Comparison of ENCODE assay signal across 1 cellular context in the genomic region with DNA sequence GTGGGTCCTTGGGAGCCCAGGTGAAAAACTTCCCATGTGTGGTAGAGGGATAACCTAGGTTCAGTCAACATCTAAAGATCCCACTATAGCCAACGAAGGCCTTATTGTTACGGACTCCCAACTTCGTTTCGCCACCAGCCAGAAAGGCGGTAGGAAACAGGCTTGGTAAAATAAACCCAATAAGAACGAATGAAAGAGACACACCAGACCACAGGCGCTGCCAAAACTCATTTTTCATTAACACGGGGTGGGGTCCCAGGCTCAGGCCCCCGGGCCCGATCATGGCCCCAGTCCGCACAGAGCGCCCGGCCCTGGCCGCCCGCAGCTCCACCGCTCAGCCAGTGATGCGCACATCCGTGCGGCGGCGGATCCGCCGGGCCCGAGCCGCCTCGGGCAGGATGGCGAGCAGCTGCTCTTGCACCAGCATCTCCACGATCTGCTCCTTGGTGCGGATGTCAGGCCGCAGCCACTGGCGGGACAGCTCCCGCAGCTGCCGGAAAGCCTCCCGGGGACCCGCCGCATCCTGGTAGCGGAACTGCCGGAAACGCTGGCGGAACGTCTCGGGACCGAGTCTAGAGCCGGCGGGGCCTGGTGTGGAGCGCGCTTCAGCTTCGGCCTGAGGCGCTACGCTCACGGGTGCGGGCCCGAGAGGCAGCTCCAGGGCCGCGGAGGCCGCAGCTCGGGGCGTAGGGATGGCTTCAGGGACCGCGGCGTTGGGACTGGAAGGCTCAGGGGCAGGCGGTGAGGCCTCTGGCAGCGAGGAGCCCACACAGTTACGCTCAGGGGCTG.
TF ChIP-seq lines count a peak whose summit lies in the region.

No MANE protein-coding gene starts in this region.

TF ChIP-seq in HepG2, 621 proteins besides CTCF, POLR2A, EP300 and RAD21 (continued from another document and continues in another):
- no peak for TF ChIP-seq ZBED4 (CRISPR knock-in tag; IDR thresholded peaks at IDR 0.05; ENCODE audit: borderline replicate concordance)
- 0 out of 2 replicates have a peak, but pooled peaks have one; percentile 8 for TF ChIP-seq TBX3 (IDR thresholded peaks at IDR 0.05; ENCODE audit: borderline replicate concordance)
- TF ChIP-seq, protein P1, sequence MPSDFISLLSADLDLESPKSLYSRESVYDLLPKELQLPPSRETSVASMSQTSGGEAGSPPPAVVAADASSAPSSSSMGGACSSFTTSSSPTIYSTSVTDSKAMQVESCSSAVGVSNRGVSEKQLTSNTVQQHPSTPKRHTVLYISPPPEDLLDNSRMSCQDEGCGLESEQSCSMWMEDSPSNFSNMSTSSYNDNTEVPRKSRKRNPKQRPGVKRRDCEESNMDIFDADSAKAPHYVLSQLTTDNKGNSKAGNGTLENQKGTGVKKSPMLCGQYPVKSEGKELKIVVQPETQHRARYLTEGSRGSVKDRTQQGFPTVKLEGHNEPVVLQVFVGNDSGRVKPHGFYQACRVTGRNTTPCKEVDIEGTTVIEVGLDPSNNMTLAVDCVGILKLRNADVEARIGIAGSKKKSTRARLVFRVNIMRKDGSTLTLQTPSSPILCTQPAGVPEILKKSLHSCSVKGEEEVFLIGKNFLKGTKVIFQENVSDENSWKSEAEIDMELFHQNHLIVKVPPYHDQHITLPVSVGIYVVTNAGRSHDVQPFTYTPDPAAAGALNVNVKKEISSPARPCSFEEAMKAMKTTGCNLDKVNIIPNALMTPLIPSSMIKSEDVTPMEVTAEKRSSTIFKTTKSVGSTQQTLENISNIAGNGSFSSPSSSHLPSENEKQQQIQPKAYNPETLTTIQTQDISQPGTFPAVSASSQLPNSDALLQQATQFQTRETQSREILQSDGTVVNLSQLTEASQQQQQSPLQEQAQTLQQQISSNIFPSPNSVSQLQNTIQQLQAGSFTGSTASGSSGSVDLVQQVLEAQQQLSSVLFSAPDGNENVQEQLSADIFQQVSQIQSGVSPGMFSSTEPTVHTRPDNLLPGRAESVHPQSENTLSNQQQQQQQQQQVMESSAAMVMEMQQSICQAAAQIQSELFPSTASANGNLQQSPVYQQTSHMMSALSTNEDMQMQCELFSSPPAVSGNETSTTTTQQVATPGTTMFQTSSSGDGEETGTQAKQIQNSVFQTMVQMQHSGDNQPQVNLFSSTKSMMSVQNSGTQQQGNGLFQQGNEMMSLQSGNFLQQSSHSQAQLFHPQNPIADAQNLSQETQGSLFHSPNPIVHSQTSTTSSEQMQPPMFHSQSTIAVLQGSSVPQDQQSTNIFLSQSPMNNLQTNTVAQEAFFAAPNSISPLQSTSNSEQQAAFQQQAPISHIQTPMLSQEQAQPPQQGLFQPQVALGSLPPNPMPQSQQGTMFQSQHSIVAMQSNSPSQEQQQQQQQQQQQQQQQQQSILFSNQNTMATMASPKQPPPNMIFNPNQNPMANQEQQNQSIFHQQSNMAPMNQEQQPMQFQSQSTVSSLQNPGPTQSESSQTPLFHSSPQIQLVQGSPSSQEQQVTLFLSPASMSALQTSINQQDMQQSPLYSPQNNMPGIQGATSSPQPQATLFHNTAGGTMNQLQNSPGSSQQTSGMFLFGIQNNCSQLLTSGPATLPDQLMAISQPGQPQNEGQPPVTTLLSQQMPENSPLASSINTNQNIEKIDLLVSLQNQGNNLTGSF (CRISPR knock-in tag; IDR thresholded peaks at IDR 0.05) = peak; percentile 52; the same call in 1 of the 2 replicates
- no peak for TF ChIP-seq USF2 (IDR thresholded peaks at IDR 0.05; ENCODE audit: low read depth, low read length)
- TF ChIP-seq USF2 (CRISPR knock-in tag; IDR thresholded peaks at IDR 0.05; ENCODE audit: borderline replicate concordance) = no peak
- TF ChIP-seq MYNN (CRISPR knock-in tag; IDR thresholded peaks at IDR 0.05; ENCODE audit: low read depth) = no peak
- TF ChIP-seq HMG20A (CRISPR knock-in tag; IDR thresholded peaks at IDR 0.05; ENCODE audit: borderline replicate concordance) = no peak
- no peak for TF ChIP-seq CAMTA2 (CRISPR knock-in tag; IDR thresholded peaks at IDR 0.05; ENCODE audit: borderline replicate concordance)
- 0 out of 2 replicates have a peak, but pooled peaks have one; percentile 87 for TF ChIP-seq ZC3H4 (CRISPR knock-in tag; IDR thresholded peaks at IDR 0.05; ENCODE audit: borderline replicate concordance)
- TF ChIP-seq, protein P2, sequence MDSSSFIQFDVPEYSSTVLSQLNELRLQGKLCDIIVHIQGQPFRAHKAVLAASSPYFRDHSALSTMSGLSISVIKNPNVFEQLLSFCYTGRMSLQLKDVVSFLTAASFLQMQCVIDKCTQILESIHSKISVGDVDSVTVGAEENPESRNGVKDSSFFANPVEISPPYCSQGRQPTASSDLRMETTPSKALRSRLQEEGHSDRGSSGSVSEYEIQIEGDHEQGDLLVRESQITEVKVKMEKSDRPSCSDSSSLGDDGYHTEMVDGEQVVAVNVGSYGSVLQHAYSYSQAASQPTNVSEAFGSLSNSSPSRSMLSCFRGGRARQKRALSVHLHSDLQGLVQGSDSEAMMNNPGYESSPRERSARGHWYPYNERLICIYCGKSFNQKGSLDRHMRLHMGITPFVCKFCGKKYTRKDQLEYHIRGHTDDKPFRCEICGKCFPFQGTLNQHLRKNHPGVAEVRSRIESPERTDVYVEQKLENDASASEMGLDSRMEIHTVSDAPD (CRISPR knock-in tag; IDR thresholded peaks at IDR 0.05) = no peak
- no peak for TF ChIP-seq NFRKB (IDR thresholded peaks at IDR 0.05)
- TF ChIP-seq ZC3H13 (CRISPR knock-in tag; IDR thresholded peaks at IDR 0.05) = no peak; the same call in none of the 2 replicates
- peak; percentile 37; the same call in 1 of the 2 replicates for TF ChIP-seq FOSL1 (CRISPR knock-in tag; IDR thresholded peaks at IDR 0.05; ENCODE audit: borderline replicate concordance)
- TF ChIP-seq SMYD3 (CRISPR knock-in tag; IDR thresholded peaks at IDR 0.05) = no peak
- TF ChIP-seq ZNF337 (CRISPR knock-in tag; IDR thresholded peaks at IDR 0.05; ENCODE audit: borderline replicate concordance, low read depth) = no peak
- TF ChIP-seq LCORL (IDR thresholded peaks at IDR 0.05) = peak; percentile 21; the same call in 1 of the 2 replicates
- no peak for TF ChIP-seq LCORL (CRISPR knock-in tag; IDR thresholded peaks at IDR 0.05)
- no peak for TF ChIP-seq TAF1 (CRISPR knock-in tag; IDR thresholded peaks at IDR 0.05)
- no peak for TF ChIP-seq ZNF703 (CRISPR knock-in tag; IDR thresholded peaks at IDR 0.05; ENCODE audit: borderline replicate concordance)
- no peak; the same call in 1 of the 2 replicates for TF ChIP-seq ZNF792 (CRISPR knock-in tag; IDR thresholded peaks at IDR 0.05)
- TF ChIP-seq ZNF546 (CRISPR knock-in tag; conservative IDR thresholded peaks at IDR 0.05) = peak; percentile 76; the same call in 1 of the 2 replicates
- no peak for TF ChIP-seq ZNF124 (CRISPR knock-in tag; IDR thresholded peaks at IDR 0.05)
- no peak for TF ChIP-seq PCBP2 (optimal IDR thresholded peaks at IDR 0.05; ENCODE audit: low read depth, low read length, poor library complexity, severe bottlenecking)
- TF ChIP-seq ZNF3 (CRISPR knock-in tag; IDR thresholded peaks at IDR 0.05) = no peak
- no peak for TF ChIP-seq SNAPC4 (CRISPR knock-in tag; IDR thresholded peaks at IDR 0.05)
- no peak for TF ChIP-seq MAZ (IDR thresholded peaks at IDR 0.05; ENCODE audit: borderline replicate concordance, low read depth, low read length)
- no peak for TF ChIP-seq MAZ (CRISPR knock-in tag; IDR thresholded peaks at IDR 0.05; ENCODE audit: low read depth)
- no peak; the same call in 1 of the 2 replicates for TF ChIP-seq DDIT3 (CRISPR knock-in tag; IDR thresholded peaks at IDR 0.05)
- no peak for TF ChIP-seq ZBTB20 (CRISPR knock-in tag; IDR thresholded peaks at IDR 0.05; ENCODE audit: borderline replicate concordance, low read depth)
- no peak for TF ChIP-seq IKZF1 (IDR thresholded peaks at IDR 0.05)
- TF ChIP-seq MED1 (CRISPR knock-in tag; IDR thresholded peaks at IDR 0.05) = peak; percentile 16
- TF ChIP-seq ZFX (CRISPR knock-in tag; IDR thresholded peaks at IDR 0.05; ENCODE audit: low read depth) = peak; percentile 97
- TF ChIP-seq ZFP90 (CRISPR knock-in tag; IDR thresholded peaks at IDR 0.05; ENCODE audit: borderline replicate concordance) = peak; percentile 45
- peak; percentile 54 for TF ChIP-seq CERS6 (CRISPR knock-in tag; IDR thresholded peaks at IDR 0.05)
